Comparison of ENCODE assay signal across 32 cellular contexts in genomic region chr7:119937745-119938144, GRCh38.
"Had no signal": no experiment of that assay in that cellular context is flagged by ENCODE, and none has a peak within 500 bp of the region (broad histone marks: within the 10 kb centered on the region; RNA-seq: fewer than 3 reads in every experiment).

No MANE protein-coding gene starts in this region.

- H3K27ac ChIP-seq: ascending aorta, breast epithelium, cardiac muscle cell, colonic mucosa, gastrocnemius medialis, heart left ventricle, WERI-Rb-1 had no signal

- H3K27me3 ChIP-seq: ascending aorta, breast epithelium, cardiac muscle cell, colonic mucosa, gastrocnemius medialis had no signal

- H3K9me3 ChIP-seq: ascending aorta, breast epithelium, colonic mucosa, gastrocnemius medialis, heart left ventricle had no signal

- H3K36me3 Mint-ChIP-seq: activated CD4-positive, alpha-beta memory T cell treated with anti-CD3 and anti-CD28 coated beads for 36 hours; activated CD8-positive, alpha-beta memory T cell treated with anti-CD3 and anti-CD28 coated beads, Interleukin-2, amount 10 ng/mL, durations not matched to agents 7 days and 5 days; activated naive CD4-positive, alpha-beta T cell treated with anti-CD3 and anti-CD28 coated beads, Interleukin-2, amount 10 ng/mL, durations not matched to agents 7 days and 5 days; activated naive CD4-positive, alpha-beta T cell treated with anti-CD3 and anti-CD28 coated beads, Interleukin-2, amount 50 U/mL, for 72 hours; activated naive CD8-positive, alpha-beta T cell treated with anti-CD3 and anti-CD28 coated beads, Interleukin-2, amount 10 ng/mL, durations not matched to agents 7 days and 5 days; brain had no signal

- DNase-seq: activated B cell treated with CpG ODN at 0.5 μM for 24 hours; activated CD4-positive, alpha-beta memory T cell treated with anti-CD3 and anti-CD28 coated beads for 36 hours; activated CD4-positive, alpha-beta T cell treated with anti-CD3 and anti-CD28 coated beads, Interleukin-2, amount 10 ng/mL, durations not matched to agents 24 days and 14 days; activated CD8-positive, alpha-beta memory T cell treated with anti-CD3 and anti-CD28 coated beads, Interleukin-2, amount 10 ng/mL, durations not matched to agents 7 days and 5 days; activated CD8-positive, alpha-beta memory T cell treated with anti-CD3 and anti-CD28 coated beads, Interleukin-2, amount 50 U/mL, for 4 hours; activated CD8-positive, alpha-beta T cell treated with anti-CD3 and anti-CD28 coated beads, Interleukin-2, amount 10 ng/mL, durations not matched to agents 7 days and 5 days; activated effector memory CD4-positive, alpha-beta T cell treated with anti-CD3 and anti-CD28 coated beads, Interleukin-2, amount 50 U/mL, for 16 hours; activated naive CD4-positive, alpha-beta T cell treated with anti-CD3 and anti-CD28 coated beads, Interleukin-2, amount 10 ng/mL, durations not matched to agents 7 days and 5 days; activated naive CD8-positive, alpha-beta T cell treated with anti-CD3 and anti-CD28 coated beads, Interleukin-2, amount 10 ng/mL, durations not matched to agents 7 days and 5 days; activated T-cell treated with anti-CD3 and anti-CD28 coated beads, Interleukin-2, amount 50 U/mL, for 1 hour; activated T-cell treated with anti-CD3 and anti-CD28 coated beads, Interleukin-2, amount 50 U/mL, for 48 hours; central memory CD4-positive, alpha-beta T cell; cerebellar nuclear complex; colonic mucosa; effector CD8-positive, alpha-beta T cell; foreskin fibroblast; gastrocnemius medialis; glutamatergic neuron; heart left ventricle; T-helper 17 cell; T1000; WERI-Rb-1 had no signal

- ATAC-seq: activated CD4-positive, CD25-positive, alpha-beta regulatory T cell treated with anti-CD3 and anti-CD28 coated beads, Interleukin-2, amount 50 U/mL, for 24 hours; activated CD8-positive, alpha-beta memory T cell treated with anti-CD3 and anti-CD28 coated beads, Interleukin-2, amount 10 ng/mL, durations not matched to agents 7 days and 5 days; activated CD8-positive, alpha-beta T cell treated with anti-CD3 and anti-CD28 coated beads, Interleukin-2, amount 10 ng/mL, durations not matched to agents 7 days and 5 days; activated naive CD4-positive, alpha-beta T cell treated with anti-CD3 and anti-CD28 coated beads, Interleukin-2, amount 50 U/mL, for 72 hours; esophagus mucosa; gastrocnemius medialis; heart left ventricle; T-helper 17 cell had no signal

- H3K27me3 Mint-ChIP-seq: activated B cell treated with CpG ODN at 0.5 μM for 24 hours; activated CD4-positive, alpha-beta memory T cell treated with anti-CD3 and anti-CD28 coated beads for 36 hours; activated CD4-positive, alpha-beta T cell treated with anti-CD3 and anti-CD28 coated beads, Interleukin-2, amount 10 ng/mL, durations not matched to agents 24 days and 14 days; activated CD8-positive, alpha-beta memory T cell treated with anti-CD3 and anti-CD28 coated beads, Interleukin-2, amount 10 ng/mL, durations not matched to agents 7 days and 5 days; activated naive CD4-positive, alpha-beta T cell treated with anti-CD3 and anti-CD28 coated beads, Interleukin-2, amount 10 ng/mL, durations not matched to agents 7 days and 5 days; activated naive CD8-positive, alpha-beta T cell treated with anti-CD3 and anti-CD28 coated beads, Interleukin-2, amount 10 ng/mL, durations not matched to agents 7 days and 5 days; T-helper 17 cell had no signal

- H3K36me3 ChIP-seq: ascending aorta, breast epithelium, cardiac muscle cell, colonic mucosa, gastrocnemius medialis, heart left ventricle, WERI-Rb-1 had no signal

- H3K4me1 ChIP-seq: ascending aorta, breast epithelium, colonic mucosa, gastrocnemius medialis, heart left ventricle had no signal

- H3K9me3 Mint-ChIP-seq: activated B cell treated with CpG ODN at 0.5 μM for 24 hours; activated CD4-positive, alpha-beta memory T cell treated with anti-CD3 and anti-CD28 coated beads for 36 hours; activated CD4-positive, alpha-beta T cell treated with anti-CD3 and anti-CD28 coated beads, Interleukin-2, amount 10 ng/mL, durations not matched to agents 24 days and 14 days; activated naive CD4-positive, alpha-beta T cell treated with anti-CD3 and anti-CD28 coated beads, Interleukin-2, amount 10 ng/mL, durations not matched to agents 7 days and 5 days; activated naive CD8-positive, alpha-beta T cell treated with anti-CD3 and anti-CD28 coated beads, Interleukin-2, amount 10 ng/mL, durations not matched to agents 7 days and 5 days; activated T-helper 1 cell treated with anti-CD3 and anti-CD28 coated beads, Interleukin-12 subunit alpha, Interleukin-12 subunit beta, Interleukin-2, Interleukin-4 antibody, amounts not matched to agents 30 ng/mL and 10 ng/mL and 1 ng/mL, durations not matched to agents 14 hours and 24 hours and 36 hours; activated T-helper 2 cell treated with anti-CD3 and anti-CD28 coated beads, Interferon-gamma antibody, Interleukin-2, Interleukin-4, amounts not matched to agents 10 μg/mL and 5 μg/mL and 100 μg/mL, durations not matched to agents 14 hours and 24 hours and 36 hours; brain; T-helper 2 cell treated with Interferon-gamma antibody and Interleukin-4, amounts not matched to agents 5 μg/mL and 100 μg/mL, for 36 hours had no signal

- H3K4me1 Mint-ChIP-seq: activated B cell treated with CpG ODN at 0.5 μM for 24 hours; activated CD4-positive, alpha-beta T cell treated with anti-CD3 and anti-CD28 coated beads, Interleukin-2, amount 10 ng/mL, durations not matched to agents 24 days and 14 days; activated CD8-positive, alpha-beta memory T cell treated with anti-CD3 and anti-CD28 coated beads, Interleukin-2, amount 10 ng/mL, durations not matched to agents 7 days and 5 days; activated naive CD4-positive, alpha-beta T cell treated with anti-CD3 and anti-CD28 coated beads, Interleukin-2, amount 10 ng/mL, durations not matched to agents 7 days and 5 days; activated naive CD8-positive, alpha-beta T cell treated with anti-CD3 and anti-CD28 coated beads, Interleukin-2, amount 10 ng/mL, durations not matched to agents 7 days and 5 days; T-helper 17 cell had no signal

- H3K27ac Mint-ChIP-seq: activated B cell treated with CpG ODN at 0.5 μM for 24 hours; activated CD4-positive, alpha-beta memory T cell treated with anti-CD3 and anti-CD28 coated beads for 36 hours; activated CD4-positive, alpha-beta T cell treated with anti-CD3 and anti-CD28 coated beads, Interleukin-2, amount 10 ng/mL, durations not matched to agents 24 days and 14 days; activated CD8-positive, alpha-beta memory T cell treated with anti-CD3 and anti-CD28 coated beads, Interleukin-2, amount 10 ng/mL, durations not matched to agents 7 days and 5 days; activated CD8-positive, alpha-beta T cell treated with anti-CD3 and anti-CD28 coated beads, Interleukin-2, amount 10 ng/mL, durations not matched to agents 7 days and 5 days; activated naive CD4-positive, alpha-beta T cell treated with anti-CD3 and anti-CD28 coated beads, Interleukin-2, amount 10 ng/mL, durations not matched to agents 7 days and 5 days; activated naive CD4-positive, alpha-beta T cell treated with anti-CD3 and anti-CD28 coated beads, Interleukin-2, amount 50 U/mL, for 72 hours; activated naive CD8-positive, alpha-beta T cell treated with anti-CD3 and anti-CD28 coated beads, Interleukin-2, amount 10 ng/mL, durations not matched to agents 7 days and 5 days; activated T-helper 1 cell treated with anti-CD3 and anti-CD28 coated beads, Interleukin-12 subunit alpha, Interleukin-12 subunit beta, Interleukin-2, Interleukin-4 antibody, amounts not matched to agents 30 ng/mL and 10 ng/mL and 1 ng/mL, durations not matched to agents 14 hours and 24 hours and 36 hours; activated T-helper 2 cell treated with anti-CD3 and anti-CD28 coated beads, Interferon-gamma antibody, Interleukin-2, Interleukin-4, amounts not matched to agents 10 μg/mL and 5 μg/mL and 100 μg/mL, durations not matched to agents 14 hours and 24 hours and 36 hours; brain; T-helper 17 cell; T-helper 2 cell treated with Interferon-gamma antibody and Interleukin-4, amounts not matched to agents 5 μg/mL and 100 μg/mL, for 36 hours had no signal

- H3K4me3 Mint-ChIP-seq: activated B cell treated with CpG ODN at 0.5 μM for 24 hours; activated CD4-positive, alpha-beta memory T cell treated with anti-CD3 and anti-CD28 coated beads for 36 hours; activated CD4-positive, alpha-beta T cell treated with anti-CD3 and anti-CD28 coated beads, Interleukin-2, amount 10 ng/mL, durations not matched to agents 24 days and 14 days; activated CD8-positive, alpha-beta memory T cell treated with anti-CD3 and anti-CD28 coated beads, Interleukin-2, amount 10 ng/mL, durations not matched to agents 7 days and 5 days; activated CD8-positive, alpha-beta T cell treated with anti-CD3 and anti-CD28 coated beads, Interleukin-2, amount 10 ng/mL, durations not matched to agents 7 days and 5 days; activated naive CD4-positive, alpha-beta T cell treated with anti-CD3 and anti-CD28 coated beads, Interleukin-2, amount 10 ng/mL, durations not matched to agents 7 days and 5 days; activated naive CD8-positive, alpha-beta T cell treated with anti-CD3 and anti-CD28 coated beads, Interleukin-2, amount 10 ng/mL, durations not matched to agents 7 days and 5 days; activated T-helper 1 cell treated with anti-CD3 and anti-CD28 coated beads, Interleukin-12 subunit alpha, Interleukin-12 subunit beta, Interleukin-2, Interleukin-4 antibody, amounts not matched to agents 30 ng/mL and 10 ng/mL and 1 ng/mL, durations not matched to agents 14 hours and 24 hours and 36 hours; brain; T-helper 17 cell; T-helper 2 cell treated with Interferon-gamma antibody and Interleukin-4, amounts not matched to agents 5 μg/mL and 100 μg/mL, for 36 hours had no signal

- H3K4me3 ChIP-seq: ascending aorta, breast epithelium, cardiac muscle cell, colonic mucosa, gastrocnemius medialis, heart left ventricle had no signal
